In genomic region chr3:44555753-44556152, GRCh38 we compare ENCODE assay signal across 8 cellular contexts. TPM values are rescaled to one million over a fixed set of nuclear protein-coding genes. Genes with fewer than 3 reads are reported as not detected.
DNase-seq lines count a peak whose midpoint lies in the region; ATAC-seq, FAIRE-seq and TF ChIP-seq lines count a peak whose summit lies in the region.

No MANE protein-coding gene starts in this region.

- 14 to 16% methylated on average over 5 of the region's 5 CpGs for WGBS in esophagus, 2 donors
- 13% methylated on average over 5 of the region's 5 CpGs for WGBS in pancreas, 2 donors

- H3K4me3 ChIP-seq in NT2/D1 (ENCODE audit: insufficient read length, low read depth): peak overlapping the region; percentile 98
- H3K4me3 ChIP-seq in esophagus (ENCODE audit: low read depth in 1 of 2, low read length in 2 of 2): peak overlapping the region; percentile 86 to 88
- H3K4me3 ChIP-seq in pancreas: peak overlapping the region; percentile 61 to 88 (median 73)

- peak in 2 of 4 donors; percentile 7 to 15 for ATAC-seq in pancreas
- no peak for ATAC-seq in HG02884 (IDR thresholded peaks at IDR 0.05; ENCODE audit: unreplicated experiment)

- TF ChIP-seq CTCF in pancreas (IDR thresholded peaks at IDR 0.05): no peak

- peak overlapping the region; percentile 93 for H3K9ac ChIP-seq in NT2/D1 (ENCODE audit: insufficient read length, low read depth)

- DNase-seq in EL (peak; percentile 6), NT2/D1 (ENCODE audit: low read depth, low spot score) (no peak), pancreas (no peak), amniotic stem cell (lab: John Stamatoyannopoulos, UW) (no peak), NCI-H1105 (lab: John Stamatoyannopoulos, UW) (no peak)
- no peak for DNase-seq in activated CD4-positive, alpha-beta T cell treated with anti-CD3 and anti-CD28 coated beads, Interleukin-2, amount 50 U/mL, for 48 hours

- H3K27ac ChIP-seq in esophagus (ENCODE audit: low read depth in 2 of 2, low read length in 1 of 2) (no peak overlapping the region), pancreas (peak overlapping the region in 1 of 4 donors; percentile 71)

- intact Hi-C loops in pancreas (cut with DNase I): no loop called here

- H3K36me3 ChIP-seq in NT2/D1 (ENCODE audit: insufficient read depth, insufficient read length, low read length): peaks cover 42% of the 10 kb centered on the region
- no peaks in the 10 kb centered on the region for H3K36me3 ChIP-seq in esophagus (ENCODE audit: control insufficient read depth in 2 of 2, insufficient read depth in 2 of 2, low read length in 1 of 2)
- H3K36me3 ChIP-seq in pancreas: no peaks in the 10 kb centered on the region

- H3K4me1 ChIP-seq in NT2/D1 (ENCODE audit: insufficient read depth, insufficient read length) (no peaks in the 10 kb centered on the region), esophagus (ENCODE audit: control insufficient read depth in 2 of 2, insufficient read depth in 2 of 2, low read length in 1 of 2) (peaks cover 0 to 3% of the 10 kb centered on the region in 2 donors), pancreas (peaks cover 5 to 11% (median 7%) of the 10 kb centered on the region in 3 donors)

- no peak for FAIRE-seq in pancreas (lab: Jason Lieb, UNC)

- peaks cover 11% of the 10 kb centered on the region; the same call in 1 of the 2 replicates for H3K9me3 ChIP-seq in NT2/D1 (ENCODE audit: insufficient read depth, low read length)
- H3K9me3 ChIP-seq in esophagus (ENCODE audit: control insufficient read depth in 2 of 2, insufficient read depth in 1 of 2, low read depth in 1 of 2, low read length in 1 of 2): no peaks in the 10 kb centered on the region
- no peaks in the 10 kb centered on the region for H3K9me3 ChIP-seq in pancreas

- H3K27me3 ChIP-seq in NT2/D1 (ENCODE audit: insufficient read depth, insufficient read length): no peaks in the 10 kb centered on the region
- peaks cover 0 to 3% of the 10 kb centered on the region in 2 donors for H3K27me3 ChIP-seq in esophagus (ENCODE audit: control insufficient read depth in 1 of 2, insufficient read depth in 2 of 2, low read length in 2 of 2)
- H3K27me3 ChIP-seq in pancreas: peaks cover 0 to 4% (median 0%) of the 10 kb centered on the region in 4 donors

RNA-seq across cellular contexts. Expression of gene ZKSCAN7, which starts 0.8 kb away (rescaled TPM):
- polyA plus RNA-seq in esophagus (under 1 TPM; 0.56 to 0.81 TPM), pancreas (1 to 10 TPM; 2.4 to 2.5 TPM)
- total RNA-seq in pancreas: 1 to 10 TPM; 1.3 to 5.2 (median 2.1) TPM

RNA-seq across cellular contexts. Expression of gene ZNF660, which starts 29.0 kb away (rescaled TPM):
- polyA plus RNA-seq in esophagus (under 1 TPM; 0.28 to 0.31 TPM), pancreas (1 to 10 TPM in 1 of 2 donors, under 1 TPM in 1; 0.76 to 1.1 TPM)
- 1 to 10 TPM in 4 of 6 donors, under 1 TPM in 2; 0.66 to 1.9 (median 1.5) TPM for total RNA-seq in pancreas
